Comparison of ENCODE assay signal across 9 cellular contexts in genomic region chr21:33202464-33203363, GRCh38. TPM values are rescaled to one million over a fixed set of nuclear protein-coding genes. Genes with fewer than 3 reads are reported as not detected.
DNase-seq lines count a peak whose midpoint lies in the region; ATAC-seq and TF ChIP-seq lines count a peak whose summit lies in the region.
"Had no signal": no experiment of that assay in that cellular context is flagged by ENCODE, and none has a peak within 500 bp of the region (broad histone marks: within the 10 kb centered on the region; RNA-seq: fewer than 3 reads in every experiment).

No MANE protein-coding gene starts in this region.

- peak overlapping the region; percentile 44 for H3K27ac Mint-ChIP-seq in activated naive CD8-positive, alpha-beta T cell treated with anti-CD3 and anti-CD28 coated beads, Interleukin-2, amount 50 U/mL, for 24 hours
- no peak overlapping the region for H3K27ac Mint-ChIP-seq in mesothelial cell of epicardium

- intact Hi-C loops in heart right ventricle (cut with DNase I), result loop anchor here in 5 of 10 donors (5.0 kb wide), 3 partner anchors 170 to 245 kb away; no protein-coding TSS in a partner anchor

- peaks cover 0 to 27% of the 10 kb centered on the region in 2 donors for H3K4me1 ChIP-seq in right atrium auricular region
- H3K4me1 ChIP-seq in heart right ventricle, result peaks cover 0 to 77% (median 21%) of the 10 kb centered on the region in 9 donors
- peaks cover 9 to 30% of the 10 kb centered on the region in 2 donors for H3K4me1 ChIP-seq in mucosa of rectum (ENCODE audit: control insufficient read depth in 2 of 2, insufficient read depth in 2 of 2, low read length in 2 of 2)

- ATAC-seq in heart right ventricle, result no peak
- no peak for ATAC-seq in activated naive CD8-positive, alpha-beta T cell treated with anti-CD3 and anti-CD28 coated beads, Interleukin-2, amount 50 U/mL, for 24 hours
- no peak for ATAC-seq in HG03565 (IDR thresholded peaks at IDR 0.05; ENCODE audit: unreplicated experiment)

- H3K9me3 ChIP-seq in right atrium auricular region, result no peaks in the 10 kb centered on the region
- H3K9me3 ChIP-seq in heart right ventricle, result no peaks in the 10 kb centered on the region
- H3K9me3 ChIP-seq in mucosa of rectum (ENCODE audit: control insufficient read depth in 2 of 2, low read length in 2 of 2), result no peaks in the 10 kb centered on the region

- TF ChIP-seq CTCF in right atrium auricular region (IDR thresholded peaks at IDR 0.05) (no peak), heart right ventricle (IDR thresholded peaks at IDR 0.05) (no peak), mesothelial cell of epicardium (IDR thresholded peaks at IDR 0.05; ENCODE audit: unreplicated experiment) (no peak)

- H3K27me3 ChIP-seq in right atrium auricular region (no peaks in the 10 kb centered on the region), heart right ventricle (no peaks in the 10 kb centered on the region), mucosa of rectum (ENCODE audit: control insufficient read depth in 2 of 2, insufficient read depth in 2 of 2, low read length in 2 of 2) (no peaks in the 10 kb centered on the region)

- no peaks in the 10 kb centered on the region for H3K36me3 Mint-ChIP-seq in activated naive CD8-positive, alpha-beta T cell treated with anti-CD3 and anti-CD28 coated beads, Interleukin-2, amount 50 U/mL, for 24 hours (ENCODE audit: low read depth)
- H3K36me3 Mint-ChIP-seq in mesothelial cell of epicardium, result no peaks in the 10 kb centered on the region

- no peaks in the 10 kb centered on the region for H3K9me3 Mint-ChIP-seq in activated naive CD8-positive, alpha-beta T cell treated with anti-CD3 and anti-CD28 coated beads, Interleukin-2, amount 50 U/mL, for 24 hours
- peaks cover 5% of the 10 kb centered on the region for H3K9me3 Mint-ChIP-seq in mesothelial cell of epicardium

- H3K4me1 Mint-ChIP-seq in activated naive CD8-positive, alpha-beta T cell treated with anti-CD3 and anti-CD28 coated beads, Interleukin-2, amount 50 U/mL, for 24 hours, result peaks cover 52% of the 10 kb centered on the region
- peaks cover 13% of the 10 kb centered on the region for H3K4me1 Mint-ChIP-seq in mesothelial cell of epicardium

- H3K4me3 ChIP-seq in right atrium auricular region, result no peak overlapping the region
- no peak overlapping the region for H3K4me3 ChIP-seq in heart right ventricle
- no peak overlapping the region for H3K4me3 ChIP-seq in mucosa of rectum (ENCODE audit: low read length in 2 of 2)

- no peak overlapping the region for H3K4me3 Mint-ChIP-seq in activated naive CD8-positive, alpha-beta T cell treated with anti-CD3 and anti-CD28 coated beads, Interleukin-2, amount 50 U/mL, for 24 hours
- H3K4me3 Mint-ChIP-seq in mesothelial cell of epicardium, result no peak overlapping the region

- H3K27ac ChIP-seq in right atrium auricular region (peak overlapping the region; percentile 32 to 42), heart right ventricle (peak overlapping the region in 1 of 10 donors; percentile 75), mucosa of rectum (ENCODE audit: low read depth in 2 of 2, low read length in 2 of 2) (peak overlapping the region; percentile 80 to 82)

- no peaks in the 10 kb centered on the region for H3K27me3 Mint-ChIP-seq in activated naive CD8-positive, alpha-beta T cell treated with anti-CD3 and anti-CD28 coated beads, Interleukin-2, amount 50 U/mL, for 24 hours
- H3K27me3 Mint-ChIP-seq in mesothelial cell of epicardium (ENCODE audit: low read depth), result peaks cover 7% of the 10 kb centered on the region

- DNase-seq in right atrium auricular region (ENCODE audit: low spot score) (no peak), heart right ventricle (no peak), cerebellar nuclear complex (lab: John Stamatoyannopoulos, UW) (no peak), NCI-H510A (lab: John Stamatoyannopoulos, UW) (no peak), mesothelial cell of epicardium (ENCODE audit: low spot score in 2 of 2, unreplicated experiment in 2 of 2) (no peak)
- DNase-seq in activated naive CD8-positive, alpha-beta T cell treated with anti-CD3 and anti-CD28 coated beads, Interleukin-2, amount 50 U/mL, for 24 hours, result no peak
- DNase-seq: SIG-M5 had no signal

- H3K36me3 ChIP-seq in right atrium auricular region, result no peaks in the 10 kb centered on the region
- H3K36me3 ChIP-seq in heart right ventricle, result no peaks in the 10 kb centered on the region
- no peaks in the 10 kb centered on the region for H3K36me3 ChIP-seq in mucosa of rectum (ENCODE audit: control insufficient read depth in 2 of 2, insufficient read depth in 2 of 2, low read length in 2 of 2)

- 82 to 89% methylated on average over 16 of the region's 16 CpGs for WGBS in heart right ventricle, 2 donors

- peak overlapping the region in 1 of 2 donors; percentile 36 for H3K9ac ChIP-seq in mucosa of rectum (ENCODE audit: low read depth in 1 of 2, low read length in 2 of 2)

RNA-seq across cellular contexts. Expression of gene IFNAR2, which starts 27.0 kb away (rescaled TPM):
- total RNA-seq in right atrium auricular region (1 to 10 TPM; 5.4 to 5.8 TPM), heart right ventricle (10 to 100 TPM in 6 of 10 donors, 1 to 10 TPM in 4; 6.7 to 22.9 (median 10.4) TPM), mesothelial cell of epicardium (19.4 to 20.7 TPM (median 20.3 TPM) in 3 replicates)
- 10 to 100 TPM; 10.3 to 14.3 TPM for polyA plus RNA-seq in heart right ventricle
